8 cellular contexts compared by ENCODE assay signal in the genomic region with DNA sequence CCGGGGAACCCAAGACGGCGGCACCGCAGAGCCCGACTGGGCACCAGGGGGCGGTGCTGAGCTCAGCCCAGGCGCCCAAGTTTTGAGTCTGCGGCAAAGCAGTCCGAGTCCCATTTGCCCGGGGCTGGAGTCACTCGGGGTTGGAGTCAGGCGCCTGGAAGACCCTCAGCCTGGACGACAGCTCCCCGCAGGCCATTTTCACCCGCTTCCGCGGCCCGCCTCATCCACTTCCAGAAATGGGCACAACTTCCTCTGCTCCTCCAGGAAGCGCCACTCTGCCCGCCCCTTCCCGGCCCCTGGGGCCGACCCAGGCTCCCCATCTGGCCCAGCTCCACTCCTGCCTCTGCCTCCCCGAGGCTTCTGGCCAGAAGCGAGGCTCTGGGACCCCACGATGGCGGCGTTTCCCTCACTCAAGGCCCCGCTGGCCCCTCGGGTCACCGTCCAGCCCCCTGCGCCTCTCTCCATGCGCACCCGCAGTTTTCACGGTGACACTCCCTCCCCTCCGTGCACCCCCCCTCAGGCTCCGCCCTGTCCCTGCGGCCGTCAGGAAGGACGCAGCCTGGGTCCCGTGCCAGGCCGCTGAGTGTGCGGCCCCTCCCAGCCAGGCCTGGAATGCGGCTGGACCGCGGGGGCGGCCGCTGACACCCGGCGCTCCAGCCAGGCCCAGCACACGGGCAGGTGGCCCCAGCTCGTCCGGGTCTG. TPM values are rescaled to one million over a fixed set of nuclear protein-coding genes. Genes with fewer than 3 reads are reported as not detected.
DNase-seq lines count a peak whose midpoint lies in the region; ATAC-seq and TF ChIP-seq lines count a peak whose summit lies in the region.

No MANE protein-coding gene starts in this region.

- H3K27ac Mint-ChIP-seq in WTC11 = peak overlapping the region; percentile 70

- DNase-seq in GM03348 (ENCODE audit: low spot score) = peak; percentile 96
- peak; percentile 82 for DNase-seq in NCI-H2196 treated with DMSO at 0.1 percent for 48 hours (lab: John Stamatoyannopoulos, UW; ENCODE audit: unreplicated experiment)
- DNase-seq in WTC11 (ENCODE audit: low spot score) = peak; percentile 91
- DNase-seq in central memory CD4-positive, alpha-beta T cell = peak; percentile 67
- peak; percentile 89 for DNase-seq in iris pigment epithelial cell (ENCODE audit: low read depth)
- DNase-seq in smooth muscle cell of the brain vasculature (ENCODE audit: low read depth, low spot score) = peak; percentile 64

- ATAC-seq in HG02763 (IDR thresholded peaks at IDR 0.05; ENCODE audit: unreplicated experiment) = peak; percentile 34
- peak; percentile 58 for ATAC-seq in WTC11
- ATAC-seq in GM19328 (IDR thresholded peaks at IDR 0.05; ENCODE audit: unreplicated experiment) = no peak

- POLR2A ChIA-PET in WTC11 (lab: Charles Lee) = interaction anchor here (0.6 to 1.8 kb wide), 15 partner anchors 13 to 277 kb away, joined by 3 to 17 read pairs (median 4); partner anchors contain the start of genes C19orf47 and PLD3

- peaks cover 25% of the 10 kb centered on the region for H3K4me1 Mint-ChIP-seq in WTC11

- no peaks in the 10 kb centered on the region for H3K9me3 Mint-ChIP-seq in WTC11

- peak overlapping the region; percentile 69 for H3K4me3 Mint-ChIP-seq in WTC11

- CTCF ChIA-PET in WTC11 (lab: Charles Lee) = interaction anchor here (0.6 to 2.8 kb wide), 52 partner anchors 8 to 1194 kb away, joined by 3 to 55 read pairs (median 5); partner anchors contain the start of genes BLVRB, C19orf47, PLD3 and PRX

- TF ChIP-seq CTCF in WTC11 (IDR thresholded peaks at IDR 0.05) = peak; percentile 91

- H3K36me3 Mint-ChIP-seq in WTC11 = no peaks in the 10 kb centered on the region; the same call in 1 of the 2 replicates

- no peaks in the 10 kb centered on the region; the same call in 1 of the 2 replicates for H3K27me3 Mint-ChIP-seq in WTC11 (ENCODE audit: low read depth)

TF ChIP-seq in WTC11, 78 proteins besides CTCF, POLR2A, EP300 and RAD21 (continues in another document):
- TF ChIP-seq, protein P1, sequence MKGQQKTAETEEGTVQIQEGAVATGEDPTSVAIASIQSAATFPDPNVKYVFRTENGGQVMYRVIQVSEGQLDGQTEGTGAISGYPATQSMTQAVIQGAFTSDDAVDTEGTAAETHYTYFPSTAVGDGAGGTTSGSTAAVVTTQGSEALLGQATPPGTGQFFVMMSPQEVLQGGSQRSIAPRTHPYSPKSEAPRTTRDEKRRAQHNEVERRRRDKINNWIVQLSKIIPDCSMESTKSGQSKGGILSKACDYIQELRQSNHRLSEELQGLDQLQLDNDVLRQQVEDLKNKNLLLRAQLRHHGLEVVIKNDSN (CRISPR knock-in tag; IDR thresholded peaks at IDR 0.05) = peak; percentile 51; the same call in 1 of the 2 replicates
- TF ChIP-seq CREM (CRISPR knock-in tag; IDR thresholded peaks at IDR 0.05) (peak; percentile 81), GABPB1 (CRISPR knock-in tag; IDR thresholded peaks at IDR 0.05) (peak; percentile 59), PREB (CRISPR knock-in tag; IDR thresholded peaks at IDR 0.05; ENCODE audit: borderline replicate concordance) (0 out of 2 replicates have a peak, but pooled peaks have one; percentile 35), ATF1 (CRISPR knock-in tag; IDR thresholded peaks at IDR 0.05) (no peak), ZNF121 (CRISPR knock-in tag; IDR thresholded peaks at IDR 0.05) (peak; percentile 66), AFF4 (CRISPR knock-in tag; IDR thresholded peaks at IDR 0.05; ENCODE audit: borderline replicate concordance) (no peak), FOXK1 (CRISPR knock-in tag; IDR thresholded peaks at IDR 0.05) (peak; percentile 63; the same call in 1 of the 2 replicates), SOX15 (CRISPR knock-in tag; IDR thresholded peaks at IDR 0.05) (no peak), TEAD4 (CRISPR knock-in tag; IDR thresholded peaks at IDR 0.05) (peak; percentile 96), ARID4B (CRISPR knock-in tag; IDR thresholded peaks at IDR 0.05; ENCODE audit: borderline replicate concordance) (peak; percentile 64), MAX (CRISPR knock-in tag; IDR thresholded peaks at IDR 0.05) (peak; percentile 80)
- TF ChIP-seq, protein P2, sequence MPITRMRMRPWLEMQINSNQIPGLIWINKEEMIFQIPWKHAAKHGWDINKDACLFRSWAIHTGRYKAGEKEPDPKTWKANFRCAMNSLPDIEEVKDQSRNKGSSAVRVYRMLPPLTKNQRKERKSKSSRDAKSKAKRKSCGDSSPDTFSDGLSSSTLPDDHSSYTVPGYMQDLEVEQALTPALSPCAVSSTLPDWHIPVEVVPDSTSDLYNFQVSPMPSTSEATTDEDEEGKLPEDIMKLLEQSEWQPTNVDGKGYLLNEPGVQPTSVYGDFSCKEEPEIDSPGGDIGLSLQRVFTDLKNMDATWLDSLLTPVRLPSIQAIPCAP (CRISPR knock-in tag; IDR thresholded peaks at IDR 0.05) = no peak

RNA-seq across cellular contexts. Expression of gene SERTAD1, which starts 4.9 kb away (rescaled TPM):
- total RNA-seq in WTC11 (2021) = 6.8 to 8.6 TPM (median 7.4 TPM) in 3 replicates

RNA-seq across cellular contexts. Expression of gene PRX, which starts 7.7 kb away (rescaled TPM):
- 8.2 to 8.4 TPM (median 8.3 TPM) in 3 replicates for total RNA-seq in WTC11 (2021)

RNA-seq across cellular contexts. Expression of gene SERTAD3, which starts 23.2 kb away (rescaled TPM):
- 31.9 to 34.6 TPM (median 33.6 TPM) in 3 replicates for total RNA-seq in WTC11 (2021)

RNA-seq across cellular contexts. Expression of gene HIPK4, which starts 30.9 kb away (rescaled TPM):
- total RNA-seq in WTC11 (2021) = 0.21 to 0.31 TPM (median 0.25 TPM) in 3 replicates

RNA-seq across cellular contexts. Expression of gene BLVRB, which starts 44.6 kb away (rescaled TPM):
- total RNA-seq in WTC11 (2021) = 35.1 to 38.5 TPM (median 37.1 TPM) in 3 replicates
